In the genomic region with DNA sequence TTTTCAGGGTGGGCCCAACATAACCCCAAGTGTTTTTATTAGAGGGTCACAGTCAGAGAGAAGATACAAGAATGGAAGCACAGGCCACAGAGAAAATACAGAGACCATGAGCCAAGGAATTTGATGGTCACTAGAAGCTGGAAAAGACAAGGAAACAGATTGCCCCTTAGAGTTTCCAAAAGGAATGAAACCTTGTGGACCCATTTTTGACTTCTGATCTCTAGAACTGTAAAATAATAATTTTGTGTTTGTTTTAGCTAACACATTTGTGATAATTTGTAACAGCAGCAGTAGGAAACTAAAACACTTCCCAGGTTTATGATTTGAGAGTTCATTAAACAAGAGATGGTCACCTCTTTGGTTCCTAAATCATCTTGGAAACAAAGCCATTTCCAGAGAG, we compare ENCODE assay signal across 22 cellular contexts. TPM values are rescaled to one million over a fixed set of nuclear protein-coding genes. Genes with fewer than 3 reads are reported as not detected.
"Had no signal": no experiment of that assay in that cellular context is flagged by ENCODE, and none has a peak within 500 bp of the region (broad histone marks: within the 10 kb centered on the region; RNA-seq: fewer than 3 reads in every experiment).

No MANE protein-coding gene starts in this region.

- H3K9me3 ChIP-seq: esophagus muscularis mucosa, gastroesophageal sphincter, heart left ventricle, prostate gland had no signal

- H3K9ac ChIP-seq: neural progenitor cell had no signal

- H3K27ac Mint-ChIP-seq: activated CD4-positive, alpha-beta memory T cell treated with anti-CD3 and anti-CD28 coated beads for 36 hours; activated CD4-positive, alpha-beta T cell treated with anti-CD3 and anti-CD28 coated beads for 36 hours; activated naive CD8-positive, alpha-beta T cell treated with anti-CD3 and anti-CD28 coated beads for 36 hours; neural progenitor cell; WTC11 had no signal

- H2AFZ ChIP-seq: neural progenitor cell had no signal

- H3K4me3 ChIP-seq: esophagus muscularis mucosa, gastroesophageal sphincter, heart left ventricle, lung, neural progenitor cell, prostate gland, skin epidermis, tibial artery had no signal

- H3K9me3 Mint-ChIP-seq: WTC11 had no signal

- H3K4me1 ChIP-seq: neural progenitor cell, prostate gland had no signal

- H3K4me2 ChIP-seq: neural progenitor cell had no signal

- ATAC-seq: activated CD4-positive, alpha-beta T cell treated with anti-CD3 and anti-CD28 coated beads for 36 hours; gastroesophageal sphincter; heart left ventricle; left lobe of liver; right cardiac atrium; stimulated activated naive CD8-positive, alpha-beta T cell treated with anti-CD3 and anti-CD28 coated beads, Interleukin-15, Interleukin-2, amounts not matched to agents 100 U/mL and 50 U/mL, for 24 hours; WTC11 had no signal

- H3K4me3 Mint-ChIP-seq: activated CD4-positive, alpha-beta memory T cell treated with anti-CD3 and anti-CD28 coated beads for 36 hours; activated CD4-positive, alpha-beta T cell treated with anti-CD3 and anti-CD28 coated beads for 36 hours; activated naive CD8-positive, alpha-beta T cell treated with anti-CD3 and anti-CD28 coated beads for 36 hours; neural progenitor cell; WTC11 had no signal

- DNase-seq: activated CD4-positive, alpha-beta memory T cell treated with anti-CD3 and anti-CD28 coated beads for 36 hours; activated CD4-positive, alpha-beta T cell treated with anti-CD3 and anti-CD28 coated beads for 36 hours; activated naive CD8-positive, alpha-beta T cell treated with anti-CD3 and anti-CD28 coated beads for 36 hours; activated T-cell treated with anti-CD3 and anti-CD28 coated beads for 4 hours; dermis blood vessel endothelial cell; effector memory CD4-positive, alpha-beta T cell; heart left ventricle; kidney; midbrain; right cardiac atrium; stimulated activated naive CD8-positive, alpha-beta T cell treated with anti-CD3 and anti-CD28 coated beads, Interleukin-15, Interleukin-2, amounts not matched to agents 100 U/mL and 50 U/mL, for 24 hours; substantia nigra; tibial artery had no signal

- H3K36me3 ChIP-seq: esophagus muscularis mucosa, gastroesophageal sphincter, heart left ventricle, neural progenitor cell, prostate gland, tibial artery had no signal

- H3K27ac ChIP-seq: esophagus muscularis mucosa, gastroesophageal sphincter, heart left ventricle, neural progenitor cell, prostate gland, skin epidermis, tibial artery had no signal

- H3K36me3 Mint-ChIP-seq: neural progenitor cell, WTC11 had no signal

RNA-seq across cellular contexts. Expression of a gene that starts 21.8 kb away (rescaled TPM):
- total RNA-seq: cerebellum had no signal
- polyA plus RNA-seq: heart left ventricle had no signal

RNA-seq across cellular contexts. Expression of a gene that starts 22.2 kb away (rescaled TPM):
- total RNA-seq: cerebellum, left lobe of liver had no signal
- polyA plus RNA-seq: heart left ventricle had no signal

RNA-seq across cellular contexts. Expression of a gene that starts 36.7 kb away (rescaled TPM):
- total RNA-seq: activated CD4-positive, alpha-beta T cell treated with anti-CD3 and anti-CD28 coated beads for 36 hours; activated naive CD8-positive, alpha-beta T cell treated with anti-CD3 and anti-CD28 coated beads for 36 hours had no signal
